Comparison of ENCODE assay signal across 10 cellular contexts in genomic region chr2:20576598-20577115, GRCh38.
DNase-seq lines count a peak whose midpoint lies in the region; ATAC-seq and TF ChIP-seq lines count a peak whose summit lies in the region.
"Had no signal": no experiment of that assay in that cellular context is flagged by ENCODE, and none has a peak within 500 bp of the region (broad histone marks: within the 10 kb centered on the region; RNA-seq: fewer than 3 reads in every experiment).

No MANE protein-coding gene starts in this region.

- no peak for TF ChIP-seq POLR2A in sigmoid colon (IDR thresholded peaks at IDR 0.05)

- DNase-seq in GM13976 (ENCODE audit: low spot score) (peak; percentile 80), dermis blood vessel endothelial cell (peak; percentile 54), NCI-H1092 treated with DMSO at 0.1 percent for 48 hours (lab: John Stamatoyannopoulos, UW) (no peak), sigmoid colon (no peak), HEK293T (ENCODE audit: extremely low spot score) (no peak), GOT3 (lab: John Stamatoyannopoulos, UW) (no peak)

- H3K36me3 ChIP-seq in Loucy (ENCODE audit: insufficient read depth, low read length) = no peaks in the 10 kb centered on the region
- H3K36me3 ChIP-seq in sigmoid colon = no peaks in the 10 kb centered on the region
- H3K36me3 ChIP-seq: cardiac muscle cell had no signal

- H3K9me3 ChIP-seq in Loucy (ENCODE audit: insufficient read depth, low read depth, low read length) (no peaks in the 10 kb centered on the region), sigmoid colon (no peaks in the 10 kb centered on the region)

- POLR2A ChIA-PET in HEK293T (lab: Yijun Ruan, JAX) = no interaction called here

- WGBS in sigmoid colon, 2 donors = 23 to 44% methylated on average over 5 of the region's 5 CpGs

- H4K20me1 ChIP-seq in Loucy (ENCODE audit: insufficient read depth, low read length, poor library complexity, severe bottlenecking) = no peaks in the 10 kb centered on the region

- TF ChIP-seq CTCF in GM13976 (IDR thresholded peaks at IDR 0.05; ENCODE audit: borderline replicate concordance, control extremely low read depth, extremely low read depth, insufficient read depth, missing control alignments) (no peak), Loucy (conservative IDR thresholded peaks at IDR 0.05; ENCODE audit: low read length) (no peak), sigmoid colon (IDR thresholded peaks at IDR 0.05) (no peak)

- in situ Hi-C loops in GM13976 (cut with MboI; ENCODE audit: low sequenced_read_pairs, unreplicated experiment) = no loop called here

- no peaks in the 10 kb centered on the region for H3K79me2 ChIP-seq in Loucy (ENCODE audit: insufficient read depth, low read length)

- peaks cover 56% of the 10 kb centered on the region for H3K4me1 ChIP-seq in Loucy (ENCODE audit: insufficient read depth, low read length, poor library complexity, severe bottlenecking)
- peaks cover 0 to 43% (median 38%) of the 10 kb centered on the region in 4 donors for H3K4me1 ChIP-seq in sigmoid colon

- intact Hi-C loops in sigmoid colon (cut with DNase I) = no loop called here

- peak overlapping the region; percentile 62 for H3K9ac ChIP-seq in Loucy (ENCODE audit: low read depth, low read length, poor library complexity, severe bottlenecking)

- H3F3A ChIP-seq in Loucy (ENCODE audit: low read depth) = no peaks in the 10 kb centered on the region

- no peaks in the 10 kb centered on the region for H3K9me2 ChIP-seq in Loucy (replicated peaks; ENCODE audit: low read depth, low read length)

- ATAC-seq in GM21529 (IDR thresholded peaks at IDR 0.05; ENCODE audit: unreplicated experiment) = peak; percentile 80

- TF ChIP-seq EP300 in sigmoid colon (IDR thresholded peaks at IDR 0.05) = no peak

- H3K27me3 ChIP-seq in Loucy (ENCODE audit: insufficient read depth, low read length, poor library complexity, severe bottlenecking) (no peaks in the 10 kb centered on the region), sigmoid colon (no peaks in the 10 kb centered on the region)
- H3K27me3 ChIP-seq: cardiac muscle cell had no signal

- H3K4me2 ChIP-seq in Loucy (ENCODE audit: low read depth, low read length, poor library complexity, severe bottlenecking) = no peak overlapping the region

- CTCF ChIA-PET in HEK293T (lab: Yijun Ruan, JAX) = interaction anchor here (0.6 kb wide), 1 partner anchor 608 kb away, joined by 3 read pairs; no protein-coding TSS in a partner anchor

- H3K27ac ChIP-seq in sigmoid colon = peak overlapping the region in 1 of 4 donors; percentile 19
- H3K27ac ChIP-seq: cardiac muscle cell, HL-60 had no signal

- H2AFZ ChIP-seq in Loucy (ENCODE audit: low read length) = no peak overlapping the region

- H3K4me3 ChIP-seq in Loucy (ENCODE audit: low read length, poor library complexity, severe bottlenecking) (no peak overlapping the region), sigmoid colon (no peak overlapping the region)
- H3K4me3 ChIP-seq: cardiac muscle cell had no signal

TF ChIP-seq in HEK293T, 16 proteins besides CTCF, POLR2A, EP300 and RAD21:
- TF ChIP-seq HDGF (IDR thresholded peaks at IDR 0.05; ENCODE audit: borderline replicate concordance) (no peak), ZNF384 (IDR thresholded peaks at IDR 0.05) (no peak), LEF1 (IDR thresholded peaks at IDR 0.05; ENCODE audit: borderline replicate concordance) (no peak), CTBP1 (IDR thresholded peaks at IDR 0.05; ENCODE audit: borderline replicate concordance) (no peak), ELF4 (IDR thresholded peaks at IDR 0.05) (no peak), FOXA1 (IDR thresholded peaks at IDR 0.05) (no peak), ARNT (IDR thresholded peaks at IDR 0.05) (no peak), PKNOX1 (IDR thresholded peaks at IDR 0.05) (no peak), FOXM1 (IDR thresholded peaks at IDR 0.05; ENCODE audit: borderline replicate concordance) (no peak), BHLHE40 (IDR thresholded peaks at IDR 0.05; ENCODE audit: borderline replicate concordance) (no peak)

Comparison
In these comparisons a context has a peak if more than half of its experiments do, and no peak if none do; other contexts are left out.
1. DNase-seq: peak in GM13976 (single experiment) and dermis blood vessel endothelial cell (single experiment); none in NCI-H1092 treated with DMSO at 0.1 percent for 48 hours (single experiment), sigmoid colon (single experiment), HEK293T (single experiment) and GOT3 (single experiment).